Comparison of ENCODE assay signal across 1 cellular context in the genomic region with DNA sequence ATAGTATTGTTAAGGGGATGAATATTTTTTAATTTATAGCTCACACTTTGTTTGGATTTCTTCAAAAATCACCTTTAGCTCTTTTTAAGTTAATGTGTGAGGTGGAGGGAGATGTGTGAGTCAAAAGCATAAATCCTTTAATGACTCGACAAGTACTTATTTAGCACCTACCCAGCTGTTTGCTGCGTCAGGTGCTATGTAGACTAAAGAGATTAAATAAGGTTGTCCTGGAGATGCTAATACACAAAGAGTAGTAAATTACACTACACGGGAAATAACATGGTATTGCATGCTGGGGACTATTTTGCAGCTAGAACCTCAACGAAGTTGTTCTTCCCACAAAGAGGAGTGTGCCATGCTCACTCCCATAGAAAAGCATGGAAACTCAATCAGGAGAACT.
TF ChIP-seq lines count a peak whose summit lies in the region.

No MANE protein-coding gene starts in this region.

TF ChIP-seq in GM23338, 12 proteins besides CTCF, POLR2A, EP300 and RAD21 (continued from another document):
- TF ChIP-seq, protein P1, sequence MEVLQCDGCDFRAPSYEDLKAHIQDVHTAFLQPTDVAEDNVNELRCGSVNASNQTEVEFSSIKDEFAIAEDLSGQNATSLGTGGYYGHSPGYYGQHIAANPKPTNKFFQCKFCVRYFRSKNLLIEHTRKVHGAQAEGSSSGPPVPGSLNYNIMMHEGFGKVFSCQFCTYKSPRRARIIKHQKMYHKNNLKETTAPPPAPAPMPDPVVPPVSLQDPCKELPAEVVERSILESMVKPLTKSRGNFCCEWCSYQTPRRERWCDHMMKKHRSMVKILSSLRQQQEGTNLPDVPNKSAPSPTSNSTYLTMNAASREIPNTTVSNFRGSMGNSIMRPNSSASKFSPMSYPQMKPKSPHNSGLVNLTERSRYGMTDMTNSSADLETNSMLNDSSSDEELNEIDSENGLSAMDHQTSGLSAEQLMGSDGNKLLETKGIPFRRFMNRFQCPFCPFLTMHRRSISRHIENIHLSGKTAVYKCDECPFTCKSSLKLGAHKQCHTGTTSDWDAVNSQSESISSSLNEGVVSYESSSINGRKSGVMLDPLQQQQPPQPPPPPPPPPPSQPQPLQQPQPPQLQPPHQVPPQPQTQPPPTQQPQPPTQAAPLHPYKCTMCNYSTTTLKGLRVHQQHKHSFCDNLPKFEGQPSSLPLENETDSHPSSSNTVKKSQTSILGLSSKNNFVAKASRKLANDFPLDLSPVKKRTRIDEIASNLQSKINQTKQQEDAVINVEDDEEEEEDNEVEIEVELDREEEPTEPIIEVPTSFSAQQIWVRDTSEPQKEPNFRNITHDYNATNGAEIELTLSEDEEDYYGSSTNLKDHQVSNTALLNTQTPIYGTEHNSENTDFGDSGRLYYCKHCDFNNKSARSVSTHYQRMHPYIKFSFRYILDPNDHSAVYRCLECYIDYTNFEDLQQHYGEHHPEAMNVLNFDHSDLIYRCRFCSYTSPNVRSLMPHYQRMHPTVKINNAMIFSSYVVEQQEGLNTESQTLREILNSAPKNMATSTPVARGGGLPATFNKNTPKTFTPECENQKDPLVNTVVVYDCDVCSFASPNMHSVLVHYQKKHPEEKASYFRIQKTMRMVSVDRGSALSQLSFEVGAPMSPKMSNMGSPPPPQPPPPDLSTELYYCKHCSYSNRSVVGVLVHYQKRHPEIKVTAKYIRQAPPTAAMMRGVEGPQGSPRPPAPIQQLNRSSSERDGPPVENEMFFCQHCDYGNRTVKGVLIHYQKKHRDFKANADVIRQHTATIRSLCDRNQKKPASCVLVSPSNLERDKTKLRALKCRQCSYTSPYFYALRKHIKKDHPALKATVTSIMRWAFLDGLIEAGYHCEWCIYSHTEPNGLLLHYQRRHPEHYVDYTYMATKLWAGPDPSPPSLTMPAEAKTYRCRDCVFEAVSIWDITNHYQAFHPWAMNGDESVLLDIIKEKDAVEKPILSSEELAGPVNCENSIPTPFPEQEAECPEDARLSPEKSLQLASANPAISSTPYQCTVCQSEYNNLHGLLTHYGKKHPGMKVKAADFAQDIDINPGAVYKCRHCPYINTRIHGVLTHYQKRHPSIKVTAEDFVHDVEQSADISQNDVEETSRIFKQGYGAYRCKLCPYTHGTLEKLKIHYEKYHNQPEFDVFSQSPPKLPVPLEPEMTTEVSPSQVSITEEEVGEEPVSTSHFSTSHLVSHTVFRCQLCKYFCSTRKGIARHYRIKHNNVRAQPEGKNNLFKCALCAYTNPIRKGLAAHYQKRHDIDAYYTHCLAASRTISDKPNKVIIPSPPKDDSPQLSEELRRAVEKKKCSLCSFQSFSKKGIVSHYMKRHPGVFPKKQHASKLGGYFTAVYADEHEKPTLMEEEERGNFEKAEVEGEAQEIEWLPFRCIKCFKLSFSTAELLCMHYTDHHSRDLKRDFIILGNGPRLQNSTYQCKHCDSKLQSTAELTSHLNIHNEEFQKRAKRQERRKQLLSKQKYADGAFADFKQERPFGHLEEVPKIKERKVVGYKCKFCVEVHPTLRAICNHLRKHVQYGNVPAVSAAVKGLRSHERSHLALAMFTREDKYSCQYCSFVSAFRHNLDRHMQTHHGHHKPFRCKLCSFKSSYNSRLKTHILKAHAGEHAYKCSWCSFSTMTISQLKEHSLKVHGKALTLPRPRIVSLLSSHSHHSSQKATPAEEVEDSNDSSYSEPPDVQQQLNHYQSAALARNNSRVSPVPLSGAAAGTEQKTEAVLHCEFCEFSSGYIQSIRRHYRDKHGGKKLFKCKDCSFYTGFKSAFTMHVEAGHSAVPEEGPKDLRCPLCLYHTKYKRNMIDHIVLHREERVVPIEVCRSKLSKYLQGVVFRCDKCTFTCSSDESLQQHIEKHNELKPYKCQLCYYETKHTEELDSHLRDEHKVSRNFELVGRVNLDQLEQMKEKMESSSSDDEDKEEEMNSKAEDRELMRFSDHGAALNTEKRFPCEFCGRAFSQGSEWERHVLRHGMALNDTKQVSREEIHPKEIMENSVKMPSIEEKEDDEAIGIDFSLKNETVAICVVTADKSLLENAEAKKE (CRISPR knock-in tag; IDR thresholded peaks at IDR 0.05) = no peak
- TF ChIP-seq CREB1 (CRISPR knock-in tag; IDR thresholded peaks at IDR 0.05; ENCODE audit: low read depth) = no peak
- TF ChIP-seq EZH2 (IDR thresholded peaks at IDR 0.05; ENCODE audit: low read depth, unreplicated experiment) = no peak
- no peak for TF ChIP-seq ZNF114 (CRISPR knock-in tag; IDR thresholded peaks at IDR 0.05)
- no peak for TF ChIP-seq STAT1 (IDR thresholded peaks at IDR 0.05; ENCODE audit: unreplicated experiment)
- TF ChIP-seq EZH2phosphoT487 (IDR thresholded peaks at IDR 0.05; ENCODE audit: unreplicated experiment) = no peak
